Comparison of ENCODE assay signal across 8 cellular contexts in the genomic region with DNA sequence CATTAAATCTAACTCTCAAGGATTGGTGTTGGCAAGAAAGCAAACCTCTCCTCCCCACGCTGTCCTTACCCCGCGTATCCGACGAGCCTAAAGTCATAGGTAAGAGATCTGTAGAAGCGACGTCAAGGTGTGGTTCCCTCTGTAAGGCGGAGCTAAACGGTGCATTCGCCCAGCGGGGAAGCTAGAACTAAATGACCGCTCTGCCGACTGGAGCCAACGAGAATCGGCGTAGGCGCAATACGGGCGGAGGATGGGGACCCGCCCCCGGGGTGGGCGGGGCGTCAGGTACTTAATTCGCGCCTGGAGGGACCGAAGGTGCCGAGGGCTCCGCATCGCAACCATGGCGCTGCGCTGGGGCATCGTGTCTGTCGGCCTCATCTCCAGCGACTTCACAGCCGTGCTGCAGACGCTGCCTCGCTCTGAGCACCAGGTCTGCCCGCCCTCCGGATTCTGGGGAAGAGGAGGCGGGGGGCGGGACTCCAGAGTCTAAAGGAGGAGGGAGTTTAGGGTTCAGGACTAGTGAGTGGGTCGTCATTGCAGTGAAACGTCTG. TPM values are rescaled to one million over a fixed set of nuclear protein-coding genes. Genes with fewer than 3 reads are reported as not detected.
DNase-seq lines count a peak whose midpoint lies in the region; TF ChIP-seq lines count a peak whose summit lies in the region.

A gene (plus strand): TSS at position 318 of the 551 bp plus-strand sequence. CDS start 23 bp downstream, at position 341.

- H3K36me3 Mint-ChIP-seq in CD14-positive monocyte: no peaks in the 10 kb centered on the region

- TF ChIP-seq CTCF in CD14-positive monocyte (IDR thresholded peaks at IDR 0.05): no peak

- intact Hi-C loops in CD14-positive monocyte (cut with micrococcal nuclease): no loop called here

- peaks cover 0 to 12% (median 2%) of the 10 kb centered on the region in 7 donors for H3K9me3 Mint-ChIP-seq in CD14-positive monocyte

- H3K36me3 ChIP-seq in HAP-1 (replicated peaks): no peaks in the 10 kb centered on the region

- in situ Hi-C loops in HAP-1 (cut with MboI; ENCODE audit: low sequenced_read_pairs): no loop called here

- H3K4me3 ChIP-seq in HAP-1: peak within 1 kb of the TSS; percentile 34

- no peak for DNase-seq in CD14-positive monocyte (ENCODE audit: low spot score)
- DNase-seq in HAP-1 (ENCODE audit: low spot score in 2 of 2): peak; percentile 84 to 93
- peak; percentile 89 for DNase-seq in NCI-H2196 treated with DMSO at 0.1 percent for 48 hours (lab: John Stamatoyannopoulos, UW; ENCODE audit: unreplicated experiment)
- peak; percentile 81 for DNase-seq in activated CD4-positive, alpha-beta T cell treated with anti-CD3 and anti-CD28 coated beads for 1 hour
- DNase-seq in cerebellar cortex (ENCODE audit: low spot score): peak; percentile 87
- DNase-seq in kidney tubule cell (ENCODE audit: low spot score): peak; percentile 95
- peak; percentile 48 to 69 for DNase-seq in stimulated activated CD4-positive, alpha-beta T cell treated with anti-CD3 and anti-CD28 coated beads, Interleukin-1b, Interleukin-23, amount 100 ng/mL, for 1 hour (ENCODE audit: low read depth in 2 of 2)
- DNase-seq in NK-92 (lab: John Stamatoyannopoulos, UW; ENCODE audit: unreplicated experiment): no peak

- no peaks in the 10 kb centered on the region for H3K9me3 ChIP-seq in HAP-1

- H3K4me3 Mint-ChIP-seq in CD14-positive monocyte: peak within 1 kb of the TSS; percentile 76 to 91

- H3K27me3 ChIP-seq in HAP-1 (ENCODE audit: low read depth): no peaks in the 10 kb centered on the region

- peaks cover 35 to 44% (median 37%) of the 10 kb centered on the region in 3 donors for H3K27me3 Mint-ChIP-seq in CD14-positive monocyte (ENCODE audit: low read depth in 3 of 3)

- peak within 1 kb of the TSS in 2 of 7 donors; percentile 11 to 77 for H3K27ac Mint-ChIP-seq in CD14-positive monocyte

- H3K4me1 Mint-ChIP-seq in CD14-positive monocyte: peaks cover 15% of the 10 kb centered on the region

- peaks cover 8% of the 10 kb centered on the region for H3K4me1 ChIP-seq in HAP-1

RNA-seq across cellular contexts. Expression of the gene that starts here (rescaled TPM):
- polyA plus RNA-seq in CD14-positive monocyte: under 1 TPM in 1 of 2 donors, not detected in 1; 0.38 TPM

Comparison
In these comparisons a context has a peak if more than half of its experiments do, and no peak if none do; other contexts are left out.
1. DNase-seq: peak in HAP-1 (2 of 2), NCI-H2196 treated with DMSO at 0.1 percent for 48 hours (single experiment), activated CD4-positive, alpha-beta T cell treated with anti-CD3 and anti-CD28 coated beads for 1 hour (single experiment), cerebellar cortex (single experiment), kidney tubule cell (single experiment) and stimulated activated CD4-positive, alpha-beta T cell treated with anti-CD3 and anti-CD28 coated beads, Interleukin-1b, Interleukin-23, amount 100 ng/mL, for 1 hour (2 of 2); none in CD14-positive monocyte (single experiment) and NK-92 (single experiment).